1 cellular context compared by ENCODE assay signal in the genomic region with DNA sequence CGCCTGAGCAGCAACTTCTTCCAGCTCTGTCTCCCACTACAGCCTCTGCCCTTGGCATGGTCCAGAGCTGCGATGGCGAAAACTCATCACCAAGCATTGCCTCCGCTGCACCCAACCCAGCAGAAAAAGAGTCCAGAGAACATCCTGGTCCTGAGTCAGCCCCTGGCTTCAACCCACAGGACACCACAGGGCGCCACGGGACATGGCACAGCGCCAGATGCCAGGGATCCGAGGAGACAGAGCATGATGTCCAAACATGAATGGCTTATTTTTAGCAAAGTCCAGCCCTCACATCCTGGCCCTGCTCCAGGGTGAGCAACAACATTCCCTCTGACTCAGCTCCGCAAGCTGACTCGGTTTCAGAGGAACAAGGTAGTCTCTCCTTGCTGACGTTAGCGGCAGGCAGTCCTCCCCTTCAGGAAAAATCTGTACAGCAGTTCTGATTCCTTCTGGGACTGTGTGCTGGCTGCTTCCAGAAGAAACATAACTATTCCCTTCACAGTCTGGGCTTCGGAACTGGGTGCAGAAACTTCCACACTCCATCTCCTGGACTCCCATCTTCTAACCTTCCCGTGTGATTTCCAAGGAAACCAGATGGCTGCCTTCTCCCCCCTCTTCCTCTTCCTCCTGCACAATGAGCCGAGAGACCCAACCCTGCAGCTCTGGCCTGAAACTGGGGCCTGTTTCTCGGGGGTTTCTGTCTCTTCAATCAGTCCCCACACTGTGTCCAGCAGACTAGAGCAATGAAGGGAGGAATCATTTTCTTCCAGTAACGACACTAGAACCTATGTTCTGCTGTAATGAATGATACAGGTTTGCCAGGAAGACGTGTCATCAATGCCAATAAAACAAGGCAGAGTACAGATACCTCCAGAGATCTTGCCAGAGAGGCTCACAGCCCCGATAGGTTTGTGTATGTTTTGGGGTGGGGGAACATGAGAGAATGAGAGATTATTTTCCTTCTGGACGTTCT.
TF ChIP-seq lines count a peak whose summit lies in the region.

No MANE protein-coding gene starts in this region.

TF ChIP-seq in H1, 55 proteins besides CTCF, POLR2A, EP300 and RAD21 (continued from another document):
- TF ChIP-seq USF2 (IDR thresholded peaks at IDR 0.05; ENCODE audit: low read length) (no peak), EZH2 (IDR thresholded peaks at IDR 0.05; ENCODE audit: low read depth, low read length, severe bottlenecking) (no peak), TEAD4 (IDR thresholded peaks at IDR 0.05; ENCODE audit: low read depth, low read length) (no peak), RFX5 (IDR thresholded peaks at IDR 0.05; ENCODE audit: borderline replicate concordance, low read depth, low read length) (no peak), KDM4A (IDR thresholded peaks at IDR 0.05; ENCODE audit: low read depth, low read length, severe bottlenecking) (no peak), YY1 (IDR thresholded peaks at IDR 0.05; ENCODE audit: low read depth, low read length) (no peak), MAX (IDR thresholded peaks at IDR 0.05) (no peak), JUN (IDR thresholded peaks at IDR 0.05; ENCODE audit: low read depth, low read length) (no peak), BRCA1 (IDR thresholded peaks at IDR 0.05; ENCODE audit: low read depth, low read length) (no peak), CHD2 (IDR thresholded peaks at IDR 0.05; ENCODE audit: low read length) (no peak), KDM5A (IDR thresholded peaks at IDR 0.05; ENCODE audit: low read length) (no peak), KDM1A (IDR thresholded peaks at IDR 0.05; ENCODE audit: borderline replicate concordance, low read length) (no peak), GABPA (IDR thresholded peaks at IDR 0.05; ENCODE audit: borderline replicate concordance, insufficient read depth, low read length) (no peak), CEBPB (IDR thresholded peaks at IDR 0.05; ENCODE audit: low read depth, low read length) (no peak)
